22 cellular contexts compared by ENCODE assay signal in the genomic region with DNA sequence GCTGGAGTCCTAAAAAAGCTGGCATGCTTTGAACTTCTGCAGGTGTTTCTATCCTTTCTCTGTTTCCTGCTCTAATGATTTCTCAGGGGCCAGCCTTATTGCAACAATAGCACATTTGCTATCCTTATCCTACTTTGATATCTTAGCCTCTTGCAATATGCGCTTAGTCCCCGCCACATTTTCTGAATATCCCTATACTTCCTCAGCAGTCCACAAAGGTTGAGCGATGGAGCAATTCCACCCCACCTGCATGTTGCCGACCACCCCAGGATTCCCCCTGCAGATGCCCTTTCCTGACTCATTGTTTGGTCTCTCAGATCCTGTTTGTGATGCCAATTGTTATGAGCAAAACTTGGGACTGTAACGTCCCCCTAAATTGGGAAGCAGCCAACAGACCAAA. TPM values are rescaled to one million over a fixed set of nuclear protein-coding genes. Genes with fewer than 3 reads are reported as not detected.
DNase-seq lines count a peak whose midpoint lies in the region; ATAC-seq, FAIRE-seq and TF ChIP-seq lines count a peak whose summit lies in the region.
"Had no signal": no experiment of that assay in that cellular context is flagged by ENCODE, and none has a peak within 500 bp of the region (broad histone marks: within the 10 kb centered on the region; RNA-seq: fewer than 3 reads in every experiment).

No MANE protein-coding gene starts in this region.

- H2BK20ac ChIP-seq in H1 (ENCODE audit: low read length): no peak overlapping the region

- peak overlapping the region; percentile 20; the same call in 1 of the 2 replicates for H2BK5ac ChIP-seq in H1 (ENCODE audit: low read depth, low read length)

- H3K36me3 ChIP-seq in HepG2 (replicated peaks in 1 of 2; ENCODE audit: control insufficient read depth in 1 of 2, insufficient read depth in 2 of 2, low read length in 2 of 2): no peaks in the 10 kb centered on the region
- no peaks in the 10 kb centered on the region for H3K36me3 ChIP-seq in right lobe of liver
- H3K36me3 ChIP-seq in MM.1S (replicated peaks; ENCODE audit: insufficient read depth, low read length): no peaks in the 10 kb centered on the region
- H3K36me3 ChIP-seq in H1 (ENCODE audit: control insufficient read depth in 2 of 4, insufficient read depth in 4 of 4, low read length in 3 of 4): no peaks in the 10 kb centered on the region

- no peak overlapping the region for H3K4ac ChIP-seq in H1 (replicated peaks; ENCODE audit: insufficient read length, low read depth, low read length)

- H3K56ac ChIP-seq in H1 (replicated peaks; ENCODE audit: insufficient read length, low read depth, low read length): no peak overlapping the region

- no peak overlapping the region for H2AFZ ChIP-seq in HepG2 (ENCODE audit: low read length)
- H2AFZ ChIP-seq in MM.1S (ENCODE audit: low read length): no peak overlapping the region
- peak overlapping the region; percentile 63; the same call in 1 of the 2 replicates for H2AFZ ChIP-seq in H1 (ENCODE audit: low read length)

- H3K27me3 ChIP-seq in HepG2 (ENCODE audit: control insufficient read depth in 1 of 2, insufficient read depth in 2 of 2, low read length in 2 of 2) (no peaks in the 10 kb centered on the region), right lobe of liver (no peaks in the 10 kb centered on the region), MM.1S (replicated peaks; ENCODE audit: insufficient read depth, low read length) (no peaks in the 10 kb centered on the region), H1 (replicated peaks in 1 of 4; ENCODE audit: control insufficient read depth in 3 of 4, extremely low read depth in 1 of 4, insufficient read depth in 3 of 4, low read length in 3 of 4) (no peaks in the 10 kb centered on the region)

- peaks cover 23% of the 10 kb centered on the region for H3K27me3 Mint-ChIP-seq in activated CD4-positive, alpha-beta T cell treated with anti-CD3 and anti-CD28 coated beads, Interleukin-2, amount 10 ng/mL, durations not matched to agents 24 days and 14 days

- ATAC-seq in HepG2: no peak
- no peak for ATAC-seq in right lobe of liver
- ATAC-seq in GM21367 (IDR thresholded peaks at IDR 0.05; ENCODE audit: unreplicated experiment): no peak

- no peaks in the 10 kb centered on the region for H3K9me3 ChIP-seq in HepG2 (ENCODE audit: low read length)
- no peaks in the 10 kb centered on the region for H3K9me3 ChIP-seq in right lobe of liver
- H3K9me3 ChIP-seq in MM.1S (replicated peaks; ENCODE audit: insufficient read depth, low read length): no peaks in the 10 kb centered on the region
- peaks cover 0 to 4% of the 10 kb centered on the region in 2 experiments; a peak in 2 of 4 replicates for H3K9me3 ChIP-seq in H1 (ENCODE audit: insufficient read depth in 2 of 2, low read depth in 1 of 2, low read length in 1 of 2)

- no peak for TF ChIP-seq EP300 in HepG2 (IDR thresholded peaks at IDR 0.05; ENCODE audit: low read depth in 2 of 2, low read length in 2 of 2)
- TF ChIP-seq EP300 in HepG2 (CRISPR knock-in tag; IDR thresholded peaks at IDR 0.05; ENCODE audit: borderline replicate concordance): no peak
- no peak for TF ChIP-seq EP300 in H1 (IDR thresholded peaks at IDR 0.05; ENCODE audit: borderline replicate concordance in 1 of 2, low read depth in 2 of 2, low read length in 2 of 2)

- TF ChIP-seq CTCF in HepG2 (CRISPR knock-in tag; IDR thresholded peaks at IDR 0.05) (no peak), right lobe of liver (IDR thresholded peaks at IDR 0.05) (no peak), MM.1S (IDR thresholded peaks at IDR 0.05; ENCODE audit: low read length) (no peak), H1 (IDR thresholded peaks at IDR 0.05; ENCODE audit: control extremely low read depth in 1 of 3, insufficient read depth in 1 of 3, low read depth in 1 of 3, low read length in 3 of 3) (no peak), foreskin fibroblast (IDR thresholded peaks at IDR 0.05; ENCODE audit: low read depth, low read length) (no peak)

- FAIRE-seq in HepG2 (lab: Jason Lieb, UNC) (no peak), H1 (lab: Jason Lieb, UNC) (peak; percentile 69)
- FAIRE-seq: A204.1, D721Med, G401.6, RCC 7860 had no signal

- no peak overlapping the region for H2BK15ac ChIP-seq in H1 (ENCODE audit: low read length)

- H3K4me1 Mint-ChIP-seq in activated CD4-positive, alpha-beta T cell treated with anti-CD3 and anti-CD28 coated beads, Interleukin-2, amount 10 ng/mL, durations not matched to agents 24 days and 14 days: peaks cover 6% of the 10 kb centered on the region

- peaks cover 58% of the 10 kb centered on the region for H3K4me1 ChIP-seq in HepG2 (ENCODE audit: insufficient read depth, low read length)
- H3K4me1 ChIP-seq in right lobe of liver: no peaks in the 10 kb centered on the region
- peaks cover 16% of the 10 kb centered on the region for H3K4me1 ChIP-seq in MM.1S (ENCODE audit: low read length)
- H3K4me1 ChIP-seq in H1 (replicated peaks in 1 of 4; ENCODE audit: control insufficient read depth in 3 of 4, insufficient read depth in 4 of 4, low read length in 3 of 4): peaks cover 1 to 5% (median 4%) of the 10 kb centered on the region in 4 experiments; a peak in 4 of 7 replicates

- POLR2A ChIA-PET in HepG2 (lab: Yijun Ruan, JAX): interaction anchor here (1.3 to 1.7 kb wide), 2 partner anchors 9 to 21 kb away, joined by 3 to 6 read pairs; no protein-coding TSS in a partner anchor
- POLR2A ChIA-PET in H1 (lab: Charles Lee; ENCODE audit: partially characterized antibody): interaction anchor here (1.0 to 4.8 kb wide), 9 partner anchors 10 to 1743 kb away, joined by 3 to 52 read pairs (median 5); a partner anchor contains a TSS

- no peaks in the 10 kb centered on the region for H3K36me3 Mint-ChIP-seq in activated CD4-positive, alpha-beta T cell treated with anti-CD3 and anti-CD28 coated beads, Interleukin-2, amount 10 ng/mL, durations not matched to agents 24 days and 14 days (ENCODE audit: low read depth)
- H3K36me3 Mint-ChIP-seq: CD8-positive, alpha-beta memory T cell had no signal

- H4K91ac ChIP-seq in H1 (replicated peaks; ENCODE audit: insufficient read length, low read length): no peak overlapping the region

- DNase-seq in HepG2 (ENCODE audit: low spot score): no peak
- DNase-seq in right lobe of liver: no peak
- DNase-seq in MM.1S: peak; percentile 13
- DNase-seq in H1 (ENCODE audit: low read depth in 1 of 2, low spot score in 2 of 2): no peak
- DNase-seq in foreskin fibroblast: no peak
- no peak for DNase-seq in activated CD4-positive, alpha-beta T cell treated with anti-CD3 and anti-CD28 coated beads, Interleukin-2, amount 10 ng/mL, durations not matched to agents 24 days and 14 days
- no peak for DNase-seq in Ammon's horn (ENCODE audit: low spot score)
- DNase-seq: CD8-positive, alpha-beta memory T cell; DMS79; Karpas-422; NCI-H1092 treated with DMSO at 0.1 percent for 48 hours; NCI-H146; NCI-H2029 treated with DMSO at 0.1 percent for 48 hours; NCI-H2171; NCI-H526 treated with DMSO at 0.1 percent for 48 hours; NK-92 treated with Interleukin-12 subunit alpha and Interleukin-12 subunit beta, amount 100 ng/mL, for 24 hours; Right ventricle myocardium superior had no signal

- H3K79me2 ChIP-seq in HepG2 (ENCODE audit: insufficient read depth, low read length) (no peaks in the 10 kb centered on the region), MM.1S (ENCODE audit: low read length) (no peaks in the 10 kb centered on the region), H1 (ENCODE audit: control insufficient read depth in 1 of 2, insufficient read depth in 2 of 2, low read length in 2 of 2) (no peaks in the 10 kb centered on the region)

- H3K27ac Mint-ChIP-seq in activated CD4-positive, alpha-beta T cell treated with anti-CD3 and anti-CD28 coated beads, Interleukin-2, amount 10 ng/mL, durations not matched to agents 24 days and 14 days: no peak overlapping the region
- H3K27ac Mint-ChIP-seq: CD8-positive, alpha-beta memory T cell had no signal

- TF ChIP-seq POLR2A in HepG2 (IDR thresholded peaks at IDR 0.05; ENCODE audit: insufficient read depth in 1 of 2, low read depth in 2 of 2, low read length in 2 of 2): no peak
- no peak for TF ChIP-seq POLR2A in right lobe of liver (IDR thresholded peaks at IDR 0.05)
- TF ChIP-seq POLR2A in H1 (IDR thresholded peaks at IDR 0.05; ENCODE audit: control extremely low read depth in 1 of 2, low read depth in 2 of 2, low read length in 2 of 2): no peak

- no peak overlapping the region for H4K5ac ChIP-seq in H1 (ENCODE audit: insufficient read length, low read depth, low read length)

- H3K4me3 ChIP-seq in HepG2 (replicated peaks in 1 of 3; ENCODE audit: insufficient read depth in 1 of 3, low read depth in 2 of 3, low read length in 3 of 3) (no peak overlapping the region), right lobe of liver (no peak overlapping the region), MM.1S (ENCODE audit: low read length) (no peak overlapping the region), H1 (ENCODE audit: extremely low read depth in 1 of 4, insufficient read depth in 2 of 4, low read depth in 3 of 4, low read length in 4 of 4) (peak overlapping the region in 1 of 4 experiments; percentile 15; a peak in 1 of 8 replicates), foreskin fibroblast (ENCODE audit: low read depth in 1 of 2, low read length in 2 of 2) (no peak overlapping the region)

- no peaks in the 10 kb centered on the region; the same call in 1 of the 2 replicates for H3F3A ChIP-seq in MM.1S (ENCODE audit: insufficient read depth, low read length)

- no peak overlapping the region for H4K8ac ChIP-seq in H1 (ENCODE audit: extremely low read depth, insufficient read depth, low read length)

- no peak overlapping the region for H3K23ac ChIP-seq in H1 (ENCODE audit: insufficient read length)

- WGBS in HepG2 (ENCODE audit: low lambda C conversion rate): 49% methylated on average over 5 of the region's 5 CpGs
- WGBS in right lobe of liver (ENCODE audit: insufficient coverage, low coverage, low lambda C conversion rate, missing lambda C conversion rate): 22% methylated on average over 3 of the region's 5 CpGs
- WGBS in H1 (ENCODE audit: extremely low coverage in 1 of 2, insufficient coverage in 1 of 2, insufficient read length in 1 of 2, insufficient replicate concordance in 2 of 2, low coverage in 1 of 2, low lambda C conversion rate in 2 of 2, missing lambda C conversion rate in 1 of 2), 2 experiments: 33% methylated on average over 5 of the region's 5 CpGs; no CpG with 5 or more reads in 1 of the 2 experiments

- H3K9me2 ChIP-seq in MM.1S (replicated peaks; ENCODE audit: insufficient read depth, low read length): no peaks in the 10 kb centered on the region

- no peak overlapping the region; the same call in 1 of the 2 replicates for H2BK12ac ChIP-seq in H1 (ENCODE audit: low read depth, low read length)

- no TSS peak for BruUV-seq in HepG2 (replicated peaks; lab: Mats Ljungman, UMichigan)

- TF ChIP-seq RAD21 in HepG2 (CRISPR knock-in tag; IDR thresholded peaks at IDR 0.05) (no peak), H1 (IDR thresholded peaks at IDR 0.05 in 1 of 2, conservative IDR thresholded peaks at IDR 0.05 in 1 of 2; ENCODE audit: low read depth in 2 of 2, low read length in 2 of 2) (no peak)

- H2AK5ac ChIP-seq in H1 (ENCODE audit: low read depth, low read length): no peak overlapping the region

- H3K4me2 ChIP-seq in HepG2 (ENCODE audit: low read depth, low read length): peak overlapping the region; percentile 19; the same call in 1 of the 2 replicates
- H3K4me2 ChIP-seq in MM.1S (ENCODE audit: low read depth, low read length): no peak overlapping the region
- peak overlapping the region; percentile 45 to 52 for H3K4me2 ChIP-seq in H1 (ENCODE audit: insufficient read depth in 1 of 2, low read depth in 2 of 2, low read length in 2 of 2)

- in situ Hi-C loops in HepG2 (cut with HindIII; ENCODE audit: extremely low pct_ligation_motif_present, low pct_unique_long_range_greater_than_20kb): no loop called here

- H3K4me3 Mint-ChIP-seq in activated CD4-positive, alpha-beta T cell treated with anti-CD3 and anti-CD28 coated beads, Interleukin-2, amount 10 ng/mL, durations not matched to agents 24 days and 14 days: no peak overlapping the region
- H3K4me3 Mint-ChIP-seq: CD8-positive, alpha-beta memory T cell had no signal

- H3K27ac ChIP-seq in HepG2 (ENCODE audit: extremely low read length, insufficient read depth, low read length) (no peak overlapping the region), right lobe of liver (no peak overlapping the region), MM.1S (ENCODE audit: low read length) (no peak overlapping the region), H1 (ENCODE audit: low read depth, low read length) (no peak overlapping the region)

- H3K79me1 ChIP-seq in H1 (ENCODE audit: low read depth, low read length): no peaks in the 10 kb centered on the region

- H2BK120ac ChIP-seq in H1 (replicated peaks; ENCODE audit: low read depth, low read length): no peak overlapping the region

- H3K23me2 ChIP-seq in H1 (ENCODE audit: low read depth, low read length): no peaks in the 10 kb centered on the region

- H3K9me3 Mint-ChIP-seq in activated CD4-positive, alpha-beta T cell treated with anti-CD3 and anti-CD28 coated beads, Interleukin-2, amount 10 ng/mL, durations not matched to agents 24 days and 14 days: no peaks in the 10 kb centered on the region
- H3K9me3 Mint-ChIP-seq: CD8-positive, alpha-beta memory T cell had no signal

- intact Hi-C loops in HepG2 (cut with micrococcal nuclease; ENCODE audit: unreplicated experiment): loop anchor here (5.0 kb wide), 1 partner anchor 142 kb away; no protein-coding TSS in a partner anchor
- intact Hi-C loops in right lobe of liver (cut with DNase I): no loop called here
- intact Hi-C loops in activated CD4-positive, alpha-beta T cell treated with anti-CD3 and anti-CD28 coated beads, Interleukin-2, amount 10 ng/mL, durations not matched to agents 24 days and 14 days (cut with micrococcal nuclease): no loop called here

- CTCF ChIA-PET in HepG2 (lab: Yijun Ruan, JAX; ENCODE audit: low intra/inter-chr PET ratio, low total read pairs) (no interaction called here), H1 (lab: Charles Lee; ENCODE audit: partially characterized antibody) (interaction anchor here (0.6 to 2.3 kb wide), 8 partner anchors 10 to 38 kb away, joined by 3 to 10 read pairs (median 5); no protein-coding TSS in a partner anchor)

- H3K14ac ChIP-seq in H1 (ENCODE audit: insufficient read length): no peak overlapping the region

- H4K20me1 ChIP-seq in HepG2 (ENCODE audit: insufficient read depth, low read length) (no peaks in the 10 kb centered on the region), MM.1S (ENCODE audit: insufficient read depth, low read length) (no peaks in the 10 kb centered on the region), H1 (replicated peaks in 1 of 2; ENCODE audit: control insufficient read depth in 1 of 2, insufficient read depth in 2 of 2, low read length in 2 of 2) (no peaks in the 10 kb centered on the region)

- H3K9ac ChIP-seq in HepG2 (ENCODE audit: insufficient read depth, low read depth, low read length) (no peak overlapping the region), MM.1S (ENCODE audit: low read length) (no peak overlapping the region), H1 (replicated peaks in 1 of 4; ENCODE audit: extremely low read depth in 1 of 4, low read depth in 3 of 4, low read length in 3 of 4) (0 out of 7 replicates have a peak overlapping the region, but pooled peaks of 1 of the 4 experiments have one; percentile 22)

- H3K18ac ChIP-seq in H1 (ENCODE audit: extremely low read depth, low read length): 0 out of 2 replicates have a peak overlapping the region, but pooled peaks have one; percentile 62

RNA-seq across cellular contexts. Expression of a gene that starts 48.4 kb away (rescaled TPM):
- total RNA-seq in HepG2 (2016; rRNA removed; fragmentation: Illumina TruSeq; extraction: Trizol): 79.0 and 88.6 TPM in 2 replicates
- total RNA-seq in HepG2 (2016; cell fraction: cytosol; rRNA removed; fragmentation: Illumina TruSeq; extraction: Trizol; ENCODE audit: low read depth): 14.2 and 14.7 TPM in 2 replicates
- total RNA-seq in HepG2 (2016; cell fraction: insoluble cytoplasmic fraction; rRNA removed; fragmentation: Illumina TruSeq; extraction: Trizol): 82.1 and 84.2 TPM in 2 replicates
- total RNA-seq in HepG2 (2016; cell fraction: membrane; rRNA removed; fragmentation: Illumina TruSeq; extraction: Trizol): 35.6 and 36.2 TPM in 2 replicates
- total RNA-seq in HepG2 (2016; cell fraction: nucleus; rRNA removed; fragmentation: Illumina TruSeq; extraction: Trizol): 86.3 and 102 TPM in 2 replicates
- 108 and 112 TPM in 2 replicates for polyA plus RNA-seq in HepG2 (2011; rRNA removed)
- polyA plus RNA-seq in HepG2 (2011; cell fraction: cytosol; rRNA removed): 79.8 and 88.4 TPM in 2 replicates
- polyA plus RNA-seq in HepG2 (2011; cell fraction: nucleus; rRNA removed): 158 and 172 TPM in 2 replicates
- 57.6 and 68.7 TPM in 2 replicates for polyA plus RNA-seq in HepG2 (2012)
- polyA plus RNA-seq in HepG2 (2016; cell fraction: cytosol; fragmentation: Illumina TruSeq; extraction: Trizol; ENCODE audit: low read depth): 6.2 and 6.6 TPM in 2 replicates
- polyA plus RNA-seq in HepG2 (2016; cell fraction: insoluble cytoplasmic fraction; fragmentation: Illumina TruSeq; extraction: Trizol; ENCODE audit: low read depth): 74.5 and 78.1 TPM in 2 replicates
- 14.8 and 17.7 TPM in 2 replicates for polyA plus RNA-seq in HepG2 (2016; cell fraction: membrane; fragmentation: Illumina TruSeq; extraction: Trizol; ENCODE audit: low read depth)
- 88.3 and 97.6 TPM in 2 replicates for polyA plus RNA-seq in HepG2 (2016; cell fraction: nucleus; fragmentation: Illumina TruSeq; extraction: Trizol; ENCODE audit: insufficient read depth, low read depth)
- 155 and 156 TPM in 2 replicates for polyA minus RNA-seq in HepG2 (2011; rRNA and poly(A)+ RNA removed; ENCODE audit: low replicate concordance)
- polyA minus RNA-seq in HepG2 (2011; cell fraction: cytosol; rRNA and poly(A)+ RNA removed): 47.8 and 51.6 TPM in 2 replicates
- 183 and 209 TPM in 2 replicates for polyA minus RNA-seq in HepG2 (2011; cell fraction: nucleus; rRNA and poly(A)+ RNA removed)
- 10 to 100 TPM; 31.5 to 54.8 (median 36.7) TPM for total RNA-seq in right lobe of liver
- total RNA-seq in H1 (2021; fragmentation: NEBNext Ultra II Directional; extraction: Animal tissue kit (Norgen Biotek cat#: 25700)): 76.4 and 78.9 TPM in 2 replicates
- polyA plus RNA-seq in H1 (2011; rRNA removed): 61.2 and 85.9 TPM in 2 replicates
- 67.9 TPM for polyA plus RNA-seq in H1 (2011; cell fraction: cytosol; rRNA removed)
- 84.9 TPM for polyA plus RNA-seq in H1 (2011; cell fraction: nucleus; rRNA removed)
- 59.9 to 67.2 TPM (median 65.2 TPM) in 4 replicates for polyA plus RNA-seq in H1 (2012, experiment 1 of 2)
- 79.0 TPM for polyA plus RNA-seq in H1 (2012, experiment 2 of 2)
- polyA plus RNA-seq in H1 (2013, experiment 1 of 2): 44.6 TPM
- 42.9 TPM for polyA plus RNA-seq in H1 (2013, experiment 2 of 2)
- polyA minus RNA-seq in H1 (2011; rRNA and poly(A)+ RNA removed): 105 and 114 TPM in 2 replicates
- polyA minus RNA-seq in H1 (2011; cell fraction: cytosol; rRNA and poly(A)+ RNA removed): 70.7 TPM
- polyA minus RNA-seq in H1 (2011; cell fraction: nucleus; rRNA and poly(A)+ RNA removed): 92.8 TPM
- total RNA-seq in activated CD4-positive, alpha-beta T cell treated with anti-CD3 and anti-CD28 coated beads, Interleukin-2, amount 10 ng/mL, durations not matched to agents 24 days and 14 days: 64.8 and 67.3 TPM in 2 replicates
